In genomic region chrX:153400146-153401132, GRCh38 we compare ENCODE assay signal across 8 cellular contexts. TPM values are rescaled to one million over a fixed set of nuclear protein-coding genes. Genes with fewer than 3 reads are reported as not detected.
A peak's percentile ranks its signal among the peaks of the same experiment; 100 is the strongest.
DNase-seq lines count a peak whose midpoint lies in the region; ATAC-seq, FAIRE-seq and TF ChIP-seq lines count a peak whose summit lies in the region.
"Had no signal": no experiment of that assay in that cellular context is flagged by ENCODE, and none has a peak within 500 bp of the region (broad histone marks: within the 10 kb centered on the region; RNA-seq: fewer than 3 reads in every experiment).

No MANE protein-coding gene starts in this region.

- intact Hi-C loops in gastrocnemius medialis (cut with DNase I; ENCODE audit: low total_unique reads) = no loop called here

- H3K36me3 ChIP-seq in MG63 (no peaks in the 10 kb centered on the region), gastrocnemius medialis (no peaks in the 10 kb centered on the region)

- peaks cover 2% of the 10 kb centered on the region; the same call in 1 of the 2 replicates for H3K27me3 ChIP-seq in MG63
- no peaks in the 10 kb centered on the region for H3K27me3 ChIP-seq in gastrocnemius medialis

- peak; percentile 80 for DNase-seq in GM19239 (ENCODE audit: insufficient read length, low spot score)
- DNase-seq in MG63 = peak; percentile 29
- peak; percentile 25 to 28 for DNase-seq in activated CD4-positive, alpha-beta T cell treated with anti-CD3 and anti-CD28 coated beads, Interleukin-2, amount 50 U/mL, for 4 hours
- no peak for DNase-seq in gastrocnemius medialis
- DNase-seq in retina = no peak

- no peak overlapping the region for H3K4me3 ChIP-seq in MG63
- H3K4me3 ChIP-seq in gastrocnemius medialis = no peak overlapping the region

- no peak overlapping the region for H3K27ac ChIP-seq in gastrocnemius medialis

- TF ChIP-seq CTCF in gastrocnemius medialis (IDR thresholded peaks at IDR 0.05 in 4 of 5, conservative IDR thresholded peaks at IDR 0.05 in 1 of 5) = peak; percentile 9 to 50 (median 40)

- in situ Hi-C loops in gastrocnemius medialis (cut with MboI; ENCODE audit: low sequenced_read_pairs in 4 of 4) = no loop called here

- ATAC-seq in esophagus mucosa (peak; percentile 55), gastrocnemius medialis (no peak), GM21367 (IDR thresholded peaks at IDR 0.05; ENCODE audit: unreplicated experiment) (no peak)

- FAIRE-seq in GM19239 (lab: Jason Lieb, UNC) = no peak
- FAIRE-seq: colon had no signal

- H3K9me3 ChIP-seq in MG63 (no peaks in the 10 kb centered on the region), gastrocnemius medialis (no peaks in the 10 kb centered on the region)

- no peaks in the 10 kb centered on the region for H3K4me1 ChIP-seq in gastrocnemius medialis

- no peak for TF ChIP-seq POLR2A in gastrocnemius medialis (IDR thresholded peaks at IDR 0.05)

RNA-seq across cellular contexts. Expression of gene PNMA6E, which starts 0.7 kb away (rescaled TPM):
- total RNA-seq in MG63 (2014; rRNA removed; shearing (Covaris generic); ENCODE audit: low replicate concordance) = not detected in 2 replicates
- total RNA-seq in esophagus mucosa (not detected), gastrocnemius medialis (not detected)

RNA-seq across cellular contexts. Expression of gene ZFP92, which starts 10.8 kb away (rescaled TPM):
- 0.02 and 0.07 TPM in 2 replicates for total RNA-seq in MG63 (2014; rRNA removed; shearing (Covaris generic); ENCODE audit: low replicate concordance)
- total RNA-seq in esophagus mucosa = 0.08 TPM
- total RNA-seq in gastrocnemius medialis = under 1 TPM; 0.05 to 0.55 (median 0.37) TPM

RNA-seq across cellular contexts. Expression of gene TREX2, which starts 45.4 kb away (rescaled TPM):
- total RNA-seq in MG63 (2014; rRNA removed; shearing (Covaris generic); ENCODE audit: low replicate concordance) = 12.0 TPM in 1 of 2 replicates, not detected in the other
- total RNA-seq in esophagus mucosa (2.0 TPM), gastrocnemius medialis (under 1 TPM in 1 of 4 donors, not detected in 3; 0.18 TPM)

Comparison
In these comparisons a context has a peak if more than half of its experiments do, and no peak if none do; other contexts are left out.
1. DNase-seq: peak in GM19239 (single experiment), MG63 (single experiment) and activated CD4-positive, alpha-beta T cell treated with anti-CD3 and anti-CD28 coated beads, Interleukin-2, amount 50 U/mL, for 4 hours (2 of 2); none in gastrocnemius medialis (0 of 2) and retina (single experiment).